In genomic region chr14:37116933-37117844, GRCh38 we compare ENCODE assay signal across 11 cellular contexts. TPM values are rescaled to one million over a fixed set of nuclear protein-coding genes. Genes with fewer than 3 reads are reported as not detected.
A peak's percentile ranks its signal among the peaks of the same experiment; 100 is the strongest.
DNase-seq lines count a peak whose midpoint lies in the region; ATAC-seq and TF ChIP-seq lines count a peak whose summit lies in the region.
"Had no signal": no experiment of that assay in that cellular context is flagged by ENCODE, and none has a peak within 500 bp of the region (broad histone marks: within the 10 kb centered on the region; RNA-seq: fewer than 3 reads in every experiment).

No MANE protein-coding gene starts in this region.

- in situ Hi-C loops in SK-MEL-5 (cut with HindIII; ENCODE audit: low pct_unique_long_range_greater_than_20kb, low sequenced_read_pairs), result no loop called here

- no peak for ATAC-seq in HG03139 (IDR thresholded peaks at IDR 0.05; ENCODE audit: unreplicated experiment)
- ATAC-seq: stimulated activated naive B cell treated with anti-CD40 and anti-IgM and Interleukin-4, amounts not matched to agents 10 μg/mL and 1 μg/mL and 100 μg/mL, for 72 hours had no signal

- TF ChIP-seq CTCF in AG09319 (IDR thresholded peaks at IDR 0.05; ENCODE audit: low read depth, low read length), result peak; percentile 77

- peak; percentile 63 for DNase-seq in AG09319 (ENCODE audit: extremely low read depth, low read depth)
- peak; percentile 31 for DNase-seq in HS-5 (ENCODE audit: low read depth)
- peak; percentile 13 for DNase-seq in SK-MEL-5 (ENCODE audit: low read depth, low spot score)
- DNase-seq in hepatic stellate cell (ENCODE audit: low spot score), result peak; percentile 18
- DNase-seq in epidermal melanocyte (ENCODE audit: insufficient read length, low spot score), result no peak
- DNase-seq in activated gamma-delta T cell (lab: John Stamatoyannopoulos, UW), result no peak
- no peak for DNase-seq in inferior parietal cortex (ENCODE audit: extremely low spot score)
- DNase-seq: activated CD4-positive, alpha-beta memory T cell treated with anti-CD3 and anti-CD28 coated beads for 36 hours; H7; stimulated activated naive B cell treated with anti-CD40 and anti-IgM and Interleukin-4, amounts not matched to agents 10 μg/mL and 1 μg/mL and 100 μg/mL, for 72 hours had no signal

RNA-seq across cellular contexts. Expression of gene SLC25A21, which starts 55.2 kb away (rescaled TPM):
- 1.8 TPM in 1 of 2 replicates, not detected in the other for total RNA-seq in SK-MEL-5 (2014; rRNA removed; shearing (Covaris generic))
- polyA plus RNA-seq in SK-MEL-5 (2015; cell fraction: cytosol; rRNA removed), result 0.05 and 0.12 TPM in 2 replicates
- polyA plus RNA-seq in SK-MEL-5 (2015; cell fraction: nucleus; rRNA removed), result not detected in 2 replicates
- total RNA-seq: activated CD4-positive, alpha-beta memory T cell treated with anti-CD3 and anti-CD28 coated beads for 36 hours had no signal

Comparison
In these comparisons a context has a peak if more than half of its experiments do, and no peak if none do; other contexts are left out.
1. DNase-seq: peak in AG09319 (single experiment), HS-5 (single experiment), SK-MEL-5 (single experiment) and hepatic stellate cell (single experiment); none in epidermal melanocyte (single experiment), activated gamma-delta T cell (single experiment) and inferior parietal cortex (single experiment).